ENCODE assay signal across 1 cellular context in the genomic region with DNA sequence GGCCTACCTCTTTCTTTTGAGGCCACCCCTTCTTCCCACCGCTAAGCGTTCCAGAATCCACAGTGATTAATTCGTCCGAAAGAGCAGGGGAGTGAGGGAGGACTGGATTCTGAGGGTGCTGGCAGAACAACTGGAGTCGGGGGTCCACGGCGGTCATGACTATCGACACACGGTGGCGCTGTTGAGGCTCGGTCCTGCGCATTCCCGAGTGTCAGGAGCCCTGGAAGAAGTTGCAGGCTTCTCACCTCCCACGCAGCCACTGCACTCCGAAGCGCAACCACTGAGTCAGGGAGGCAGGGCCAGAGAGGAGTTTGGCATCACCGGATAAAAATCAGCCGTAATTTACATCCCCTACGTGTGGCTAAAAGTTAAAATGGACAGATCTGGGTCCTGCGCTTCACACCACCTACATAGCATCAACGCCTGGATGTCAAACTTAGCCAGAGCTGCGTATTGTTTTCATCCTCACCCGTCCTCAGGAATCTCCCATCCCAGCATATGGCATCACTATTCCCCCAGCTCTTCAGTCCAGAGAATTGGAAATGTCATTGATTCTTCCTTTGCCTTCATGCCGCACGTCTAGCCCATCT.
TF ChIP-seq lines count a peak whose summit lies in the region.

No MANE protein-coding gene starts in this region.

TF ChIP-seq in HepG2, 621 proteins besides CTCF, POLR2A, EP300 and RAD21 (continued from another document):
- 0 out of 2 replicates have a peak, but pooled peaks have one; percentile 32 for TF ChIP-seq ZNF292 (CRISPR knock-in tag; IDR thresholded peaks at IDR 0.05; ENCODE audit: borderline replicate concordance, low read depth)
- TF ChIP-seq ZNF225 (CRISPR knock-in tag; IDR thresholded peaks at IDR 0.05), result no peak
- TF ChIP-seq ZNF331 (CRISPR knock-in tag; IDR thresholded peaks at IDR 0.05), result 0 out of 2 replicates have a peak, but pooled peaks have one; percentile 15
- peak; percentile 69 for TF ChIP-seq ZMYM3 (CRISPR knock-in tag; IDR thresholded peaks at IDR 0.05)
- no peak for TF ChIP-seq CC2D1A (CRISPR knock-in tag; IDR thresholded peaks at IDR 0.05)
- TF ChIP-seq, protein P1, sequence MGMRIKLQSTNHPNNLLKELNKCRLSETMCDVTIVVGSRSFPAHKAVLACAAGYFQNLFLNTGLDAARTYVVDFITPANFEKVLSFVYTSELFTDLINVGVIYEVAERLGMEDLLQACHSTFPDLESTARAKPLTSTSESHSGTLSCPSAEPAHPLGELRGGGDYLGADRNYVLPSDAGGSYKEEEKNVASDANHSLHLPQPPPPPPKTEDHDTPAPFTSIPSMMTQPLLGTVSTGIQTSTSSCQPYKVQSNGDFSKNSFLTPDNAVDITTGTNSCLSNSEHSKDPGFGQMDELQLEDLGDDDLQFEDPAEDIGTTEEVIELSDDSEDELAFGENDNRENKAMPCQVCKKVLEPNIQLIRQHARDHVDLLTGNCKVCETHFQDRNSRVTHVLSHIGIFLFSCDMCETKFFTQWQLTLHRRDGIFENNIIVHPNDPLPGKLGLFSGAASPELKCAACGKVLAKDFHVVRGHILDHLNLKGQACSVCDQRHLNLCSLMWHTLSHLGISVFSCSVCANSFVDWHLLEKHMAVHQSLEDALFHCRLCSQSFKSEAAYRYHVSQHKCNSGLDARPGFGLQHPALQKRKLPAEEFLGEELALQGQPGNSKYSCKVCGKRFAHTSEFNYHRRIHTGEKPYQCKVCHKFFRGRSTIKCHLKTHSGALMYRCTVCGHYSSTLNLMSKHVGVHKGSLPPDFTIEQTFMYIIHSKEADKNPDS (CRISPR knock-in tag; IDR thresholded peaks at IDR 0.05), result peak; percentile 26; the same call in 1 of the 2 replicates
- TF ChIP-seq, protein P2, sequence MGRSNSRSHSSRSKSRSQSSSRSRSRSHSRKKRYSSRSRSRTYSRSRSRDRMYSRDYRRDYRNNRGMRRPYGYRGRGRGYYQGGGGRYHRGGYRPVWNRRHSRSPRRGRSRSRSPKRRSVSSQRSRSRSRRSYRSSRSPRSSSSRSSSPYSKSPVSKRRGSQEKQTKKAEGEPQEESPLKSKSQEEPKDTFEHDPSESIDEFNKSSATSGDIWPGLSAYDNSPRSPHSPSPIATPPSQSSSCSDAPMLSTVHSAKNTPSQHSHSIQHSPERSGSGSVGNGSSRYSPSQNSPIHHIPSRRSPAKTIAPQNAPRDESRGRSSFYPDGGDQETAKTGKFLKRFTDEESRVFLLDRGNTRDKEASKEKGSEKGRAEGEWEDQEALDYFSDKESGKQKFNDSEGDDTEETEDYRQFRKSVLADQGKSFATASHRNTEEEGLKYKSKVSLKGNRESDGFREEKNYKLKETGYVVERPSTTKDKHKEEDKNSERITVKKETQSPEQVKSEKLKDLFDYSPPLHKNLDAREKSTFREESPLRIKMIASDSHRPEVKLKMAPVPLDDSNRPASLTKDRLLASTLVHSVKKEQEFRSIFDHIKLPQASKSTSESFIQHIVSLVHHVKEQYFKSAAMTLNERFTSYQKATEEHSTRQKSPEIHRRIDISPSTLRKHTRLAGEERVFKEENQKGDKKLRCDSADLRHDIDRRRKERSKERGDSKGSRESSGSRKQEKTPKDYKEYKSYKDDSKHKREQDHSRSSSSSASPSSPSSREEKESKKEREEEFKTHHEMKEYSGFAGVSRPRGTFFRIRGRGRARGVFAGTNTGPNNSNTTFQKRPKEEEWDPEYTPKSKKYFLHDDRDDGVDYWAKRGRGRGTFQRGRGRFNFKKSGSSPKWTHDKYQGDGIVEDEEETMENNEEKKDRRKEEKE (IDR thresholded peaks at IDR 0.05), result no peak
- TF ChIP-seq, protein P3, sequence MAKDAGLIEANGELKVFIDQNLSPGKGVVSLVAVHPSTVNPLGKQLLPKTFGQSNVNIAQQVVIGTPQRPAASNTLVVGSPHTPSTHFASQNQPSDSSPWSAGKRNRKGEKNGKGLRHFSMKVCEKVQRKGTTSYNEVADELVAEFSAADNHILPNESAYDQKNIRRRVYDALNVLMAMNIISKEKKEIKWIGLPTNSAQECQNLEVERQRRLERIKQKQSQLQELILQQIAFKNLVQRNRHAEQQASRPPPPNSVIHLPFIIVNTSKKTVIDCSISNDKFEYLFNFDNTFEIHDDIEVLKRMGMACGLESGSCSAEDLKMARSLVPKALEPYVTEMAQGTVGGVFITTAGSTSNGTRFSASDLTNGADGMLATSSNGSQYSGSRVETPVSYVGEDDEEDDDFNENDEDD (CRISPR knock-in tag; IDR thresholded peaks at IDR 0.05; ENCODE audit: borderline replicate concordance), result peak; percentile 30; the same call in 1 of the 2 replicates
- 0 out of 2 replicates have a peak, but pooled peaks have one; percentile 27 for TF ChIP-seq ZFP90 (CRISPR knock-in tag; IDR thresholded peaks at IDR 0.05; ENCODE audit: borderline replicate concordance)
- no peak for TF ChIP-seq REL (CRISPR knock-in tag; conservative IDR thresholded peaks at IDR 0.05)
- peak; percentile 75; the same call in 1 of the 2 replicates for TF ChIP-seq ZNF251 (CRISPR knock-in tag; IDR thresholded peaks at IDR 0.05)
- TF ChIP-seq XRCC5 (optimal IDR thresholded peaks at IDR 0.05; ENCODE audit: low read length), result peak; percentile 47
- 0 out of 2 replicates have a peak, but pooled peaks have one; percentile 32 for TF ChIP-seq MEF2D (CRISPR knock-in tag; IDR thresholded peaks at IDR 0.05)
- TF ChIP-seq ZNF816 (CRISPR knock-in tag; IDR thresholded peaks at IDR 0.05; ENCODE audit: borderline replicate concordance), result no peak
- peak; percentile 33 for TF ChIP-seq ZNF883 (CRISPR knock-in tag; IDR thresholded peaks at IDR 0.05; ENCODE audit: not compliant biosample characterization)
- 0 out of 2 replicates have a peak, but pooled peaks have one; percentile 34 for TF ChIP-seq ZNF746 (CRISPR knock-in tag; IDR thresholded peaks at IDR 0.05)
- no peak for TF ChIP-seq ZBTB8A (CRISPR knock-in tag; IDR thresholded peaks at IDR 0.05; ENCODE audit: borderline replicate concordance, low read depth)
- TF ChIP-seq FOXC1 (CRISPR knock-in tag; IDR thresholded peaks at IDR 0.05; ENCODE audit: borderline replicate concordance), result 0 out of 2 replicates have a peak, but pooled peaks have one; percentile 61
- TF ChIP-seq, protein P4, sequence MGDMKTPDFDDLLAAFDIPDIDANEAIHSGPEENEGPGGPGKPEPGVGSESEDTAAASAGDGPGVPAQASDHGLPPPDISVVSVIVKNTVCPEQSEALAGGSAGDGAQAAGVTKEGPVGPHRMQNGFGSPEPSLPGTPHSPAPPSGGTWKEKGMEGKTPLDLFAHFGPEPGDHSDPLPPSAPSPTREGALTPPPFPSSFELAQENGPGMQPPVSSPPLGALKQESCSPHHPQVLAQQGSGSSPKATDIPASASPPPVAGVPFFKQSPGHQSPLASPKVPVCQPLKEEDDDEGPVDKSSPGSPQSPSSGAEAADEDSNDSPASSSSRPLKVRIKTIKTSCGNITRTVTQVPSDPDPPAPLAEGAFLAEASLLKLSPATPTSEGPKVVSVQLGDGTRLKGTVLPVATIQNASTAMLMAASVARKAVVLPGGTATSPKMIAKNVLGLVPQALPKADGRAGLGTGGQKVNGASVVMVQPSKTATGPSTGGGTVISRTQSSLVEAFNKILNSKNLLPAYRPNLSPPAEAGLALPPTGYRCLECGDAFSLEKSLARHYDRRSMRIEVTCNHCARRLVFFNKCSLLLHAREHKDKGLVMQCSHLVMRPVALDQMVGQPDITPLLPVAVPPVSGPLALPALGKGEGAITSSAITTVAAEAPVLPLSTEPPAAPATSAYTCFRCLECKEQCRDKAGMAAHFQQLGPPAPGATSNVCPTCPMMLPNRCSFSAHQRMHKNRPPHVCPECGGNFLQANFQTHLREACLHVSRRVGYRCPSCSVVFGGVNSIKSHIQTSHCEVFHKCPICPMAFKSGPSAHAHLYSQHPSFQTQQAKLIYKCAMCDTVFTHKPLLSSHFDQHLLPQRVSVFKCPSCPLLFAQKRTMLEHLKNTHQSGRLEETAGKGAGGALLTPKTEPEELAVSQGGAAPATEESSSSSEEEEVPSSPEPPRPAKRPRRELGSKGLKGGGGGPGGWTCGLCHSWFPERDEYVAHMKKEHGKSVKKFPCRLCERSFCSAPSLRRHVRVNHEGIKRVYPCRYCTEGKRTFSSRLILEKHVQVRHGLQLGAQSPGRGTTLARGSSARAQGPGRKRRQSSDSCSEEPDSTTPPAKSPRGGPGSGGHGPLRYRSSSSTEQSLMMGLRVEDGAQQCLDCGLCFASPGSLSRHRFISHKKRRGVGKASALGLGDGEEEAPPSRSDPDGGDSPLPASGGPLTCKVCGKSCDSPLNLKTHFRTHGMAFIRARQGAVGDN (CRISPR knock-in tag; IDR thresholded peaks at IDR 0.05), result peak; percentile 74
- TF ChIP-seq, protein P5, sequence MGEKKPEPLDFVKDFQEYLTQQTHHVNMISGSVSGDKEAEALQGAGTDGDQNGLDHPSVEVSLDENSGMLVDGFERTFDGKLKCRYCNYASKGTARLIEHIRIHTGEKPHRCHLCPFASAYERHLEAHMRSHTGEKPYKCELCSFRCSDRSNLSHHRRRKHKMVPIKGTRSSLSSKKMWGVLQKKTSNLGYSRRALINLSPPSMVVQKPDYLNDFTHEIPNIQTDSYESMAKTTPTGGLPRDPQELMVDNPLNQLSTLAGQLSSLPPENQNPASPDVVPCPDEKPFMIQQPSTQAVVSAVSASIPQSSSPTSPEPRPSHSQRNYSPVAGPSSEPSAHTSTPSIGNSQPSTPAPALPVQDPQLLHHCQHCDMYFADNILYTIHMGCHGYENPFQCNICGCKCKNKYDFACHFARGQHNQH (CRISPR knock-in tag; IDR thresholded peaks at IDR 0.05), result 0 out of 2 replicates have a peak, but pooled peaks have one; percentile 54
- peak; percentile 16; the same call in 1 of the 2 replicates for TF ChIP-seq ZBTB38 (CRISPR knock-in tag; IDR thresholded peaks at IDR 0.05)
- TF ChIP-seq JUND (CRISPR knock-in tag; IDR thresholded peaks at IDR 0.05), result no peak
- TF ChIP-seq MXI1 (IDR thresholded peaks at IDR 0.05; ENCODE audit: borderline replicate concordance, low read depth, low read length), result peak; percentile 15; the same call in 1 of the 3 replicates
- TF ChIP-seq NR2F2 (IDR thresholded peaks at IDR 0.05; ENCODE audit: borderline replicate concordance, low read depth), result no peak
- TF ChIP-seq KDM2A (CRISPR knock-in tag; IDR thresholded peaks at IDR 0.05; ENCODE audit: borderline replicate concordance, low read depth), result peak; percentile 39; the same call in 1 of the 2 replicates
- TF ChIP-seq YY1 (IDR thresholded peaks at IDR 0.05; ENCODE audit: insufficient read depth, insufficient replicate concordance, low read depth, low read length), result peak; percentile 37
- TF ChIP-seq U2AF1 (optimal IDR thresholded peaks at IDR 0.05; ENCODE audit: low read depth, low read length), result no peak
- TF ChIP-seq ZNF775 (CRISPR knock-in tag; IDR thresholded peaks at IDR 0.05; ENCODE audit: borderline replicate concordance), result peak; percentile 99
- peak; percentile 61 for TF ChIP-seq SMC3 (IDR thresholded peaks at IDR 0.05; ENCODE audit: low read length)
- peak; percentile 87 for TF ChIP-seq STAG1 (CRISPR knock-in tag; IDR thresholded peaks at IDR 0.05)
- TF ChIP-seq ZFX (CRISPR knock-in tag; IDR thresholded peaks at IDR 0.05; ENCODE audit: low read depth), result peak; percentile 22; the same call in 1 of the 2 replicates
- TF ChIP-seq, protein P6, sequence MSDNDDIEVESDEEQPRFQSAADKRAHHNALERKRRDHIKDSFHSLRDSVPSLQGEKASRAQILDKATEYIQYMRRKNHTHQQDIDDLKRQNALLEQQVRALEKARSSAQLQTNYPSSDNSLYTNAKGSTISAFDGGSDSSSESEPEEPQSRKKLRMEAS (IDR thresholded peaks at IDR 0.05), result 0 out of 2 replicates have a peak, but pooled peaks have one; percentile 37
- peak; percentile 28; the same call in 1 of the 2 replicates for TF ChIP-seq MTA1 (CRISPR knock-in tag; IDR thresholded peaks at IDR 0.05; ENCODE audit: borderline replicate concordance)
- 0 out of 2 replicates have a peak, but pooled peaks have one; percentile 49 for TF ChIP-seq SRY (CRISPR knock-in tag; IDR thresholded peaks at IDR 0.05)
- TF ChIP-seq YEATS2 (CRISPR knock-in tag; IDR thresholded peaks at IDR 0.05; ENCODE audit: borderline replicate concordance), result no peak
- TF ChIP-seq, protein P7, sequence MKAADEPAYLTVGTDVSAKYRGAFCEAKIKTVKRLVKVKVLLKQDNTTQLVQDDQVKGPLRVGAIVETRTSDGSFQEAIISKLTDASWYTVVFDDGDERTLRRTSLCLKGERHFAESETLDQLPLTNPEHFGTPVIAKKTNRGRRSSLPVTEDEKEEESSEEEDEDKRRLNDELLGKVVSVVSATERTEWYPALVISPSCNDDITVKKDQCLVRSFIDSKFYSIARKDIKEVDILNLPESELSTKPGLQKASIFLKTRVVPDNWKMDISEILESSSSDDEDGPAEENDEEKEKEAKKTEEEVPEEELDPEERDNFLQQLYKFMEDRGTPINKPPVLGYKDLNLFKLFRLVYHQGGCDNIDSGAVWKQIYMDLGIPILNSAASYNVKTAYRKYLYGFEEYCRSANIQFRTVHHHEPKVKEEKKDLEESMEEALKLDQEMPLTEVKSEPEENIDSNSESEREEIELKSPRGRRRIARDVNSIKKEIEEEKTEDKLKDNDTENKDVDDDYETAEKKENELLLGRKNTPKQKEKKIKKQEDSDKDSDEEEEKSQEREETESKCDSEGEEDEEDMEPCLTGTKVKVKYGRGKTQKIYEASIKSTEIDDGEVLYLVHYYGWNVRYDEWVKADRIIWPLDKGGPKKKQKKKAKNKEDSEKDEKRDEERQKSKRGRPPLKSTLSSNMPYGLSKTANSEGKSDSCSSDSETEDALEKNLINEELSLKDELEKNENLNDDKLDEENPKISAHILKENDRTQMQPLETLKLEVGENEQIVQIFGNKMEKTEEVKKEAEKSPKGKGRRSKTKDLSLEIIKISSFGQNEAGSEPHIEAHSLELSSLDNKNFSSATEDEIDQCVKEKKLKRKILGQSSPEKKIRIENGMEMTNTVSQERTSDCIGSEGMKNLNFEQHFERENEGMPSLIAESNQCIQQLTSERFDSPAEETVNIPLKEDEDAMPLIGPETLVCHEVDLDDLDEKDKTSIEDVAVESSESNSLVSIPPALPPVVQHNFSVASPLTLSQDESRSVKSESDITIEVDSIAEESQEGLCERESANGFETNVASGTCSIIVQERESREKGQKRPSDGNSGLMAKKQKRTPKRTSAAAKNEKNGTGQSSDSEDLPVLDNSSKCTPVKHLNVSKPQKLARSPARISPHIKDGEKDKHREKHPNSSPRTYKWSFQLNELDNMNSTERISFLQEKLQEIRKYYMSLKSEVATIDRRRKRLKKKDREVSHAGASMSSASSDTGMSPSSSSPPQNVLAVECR (CRISPR knock-in tag; IDR thresholded peaks at IDR 0.05; ENCODE audit: borderline replicate concordance), result peak; percentile 66; the same call in 1 of the 2 replicates
- TF ChIP-seq SMAD3 (CRISPR knock-in tag; IDR thresholded peaks at IDR 0.05), result 0 out of 2 replicates have a peak, but pooled peaks have one; percentile 34
- TF ChIP-seq NAIF1 (CRISPR knock-in tag; IDR thresholded peaks at IDR 0.05; ENCODE audit: borderline replicate concordance), result no peak
- peak; percentile 38; the same call in 1 of the 2 replicates for TF ChIP-seq MED1 (CRISPR knock-in tag; IDR thresholded peaks at IDR 0.05)
- TF ChIP-seq RXRB (CRISPR knock-in tag; IDR thresholded peaks at IDR 0.05; ENCODE audit: borderline replicate concordance), result 0 out of 2 replicates have a peak, but pooled peaks have one; percentile 8
- peak; percentile 17; the same call in 1 of the 2 replicates for TF ChIP-seq HDAC2 (CRISPR knock-in tag; IDR thresholded peaks at IDR 0.05)
- TF ChIP-seq GATAD2A (CRISPR knock-in tag; IDR thresholded peaks at IDR 0.05), result 0 out of 2 replicates have a peak, but pooled peaks have one; percentile 30
- no peak for TF ChIP-seq ZNF772 (CRISPR knock-in tag; IDR thresholded peaks at IDR 0.05)
- TF ChIP-seq PITX1 (CRISPR knock-in tag; IDR thresholded peaks at IDR 0.05), result peak; percentile 14; the same call in 1 of the 2 replicates
